23 cellular contexts compared by ENCODE assay signal in the genomic region with DNA sequence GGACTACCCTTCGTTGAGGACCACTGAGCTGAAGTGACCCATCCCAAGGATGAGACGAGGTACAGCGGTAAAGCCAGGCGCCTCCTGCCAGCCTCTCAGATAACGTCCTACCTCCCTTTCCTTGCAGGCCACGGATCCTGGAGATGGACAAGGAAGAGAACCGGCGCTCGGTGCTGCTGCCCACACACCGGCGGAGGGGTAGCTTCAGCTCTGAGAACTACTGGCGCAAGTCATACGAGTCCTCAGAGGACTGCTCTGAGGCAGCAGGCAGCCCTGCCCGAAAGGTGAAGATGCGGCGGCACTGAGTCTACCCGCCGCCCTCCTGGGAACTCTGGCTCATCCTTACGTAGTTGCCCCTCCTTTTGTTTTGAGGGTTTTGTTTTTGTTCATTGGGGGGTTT.
"Had no signal": no experiment of that assay in that cellular context is flagged by ENCODE, and none has a peak within 500 bp of the region (broad histone marks: within the 10 kb centered on the region; RNA-seq: fewer than 3 reads in every experiment).

No MANE protein-coding gene starts in this region.

- H3K27ac Mint-ChIP-seq: mesothelial cell of epicardium; stimulated activated memory B cell treated with anti-CD40 and anti-IgM and Interleukin-4, amounts not matched to agents 10 μg/mL and 1 μg/mL and 100 μg/mL, for 72 hours had no signal

- DNase-seq: islet precursor cell; left ventricle myocardium inferior; mesendoderm; naive B cell; natural killer cell; nucleus accumbens; pancreas; retina; right cardiac atrium; stimulated activated CD4-positive, alpha-beta T cell treated with anti-CD3 and anti-CD28 coated beads, Interleukin-12 subunit alpha, Interleukin-12 subunit beta, amount 100 ng/mL, for 4 hours; stimulated activated CD4-positive, alpha-beta T cell treated with anti-CD3 and anti-CD28 coated beads, Interleukin-4, amount 100 ng/mL, for 24 hours; stimulated activated naive CD4-positive, alpha-beta T cell treated with Interleukin-2 at 50 U/mL for 16 hours; tibial artery; uterus had no signal

- H3K4me1 Mint-ChIP-seq: mesothelial cell of epicardium had no signal

- H3K27ac ChIP-seq: hepatocyte, left ventricle myocardium inferior, pancreas, prostate gland, skin epidermis, suprapubic skin, thoracic aorta, tibial artery, uterus had no signal

- ATAC-seq: natural killer cell; pancreas; right cardiac atrium; sciatic nerve; stimulated activated memory B cell treated with anti-CD40 and anti-IgM and Interleukin-4, amounts not matched to agents 10 μg/mL and 1 μg/mL and 100 μg/mL, for 72 hours had no signal

- H3K4me3 Mint-ChIP-seq: mesothelial cell of epicardium; naive B cell; natural killer cell; stimulated activated memory B cell treated with anti-CD40 and anti-IgM and Interleukin-4, amounts not matched to agents 10 μg/mL and 1 μg/mL and 100 μg/mL, for 72 hours; type B pancreatic cell had no signal

- H3K27me3 ChIP-seq: hepatocyte, pancreas, suprapubic skin, tibial artery, uterus had no signal

- H3K36me3 Mint-ChIP-seq: natural killer cell had no signal

- H3K9me3 Mint-ChIP-seq: mesothelial cell of epicardium; naive B cell; natural killer cell; stimulated activated memory B cell treated with anti-CD40 and anti-IgM and Interleukin-4, amounts not matched to agents 10 μg/mL and 1 μg/mL and 100 μg/mL, for 72 hours; type B pancreatic cell had no signal

- H3K27me3 Mint-ChIP-seq: naive B cell; stimulated activated memory B cell treated with anti-CD40 and anti-IgM and Interleukin-4, amounts not matched to agents 10 μg/mL and 1 μg/mL and 100 μg/mL, for 72 hours; type B pancreatic cell had no signal

- H3K4me1 ChIP-seq: prostate gland, uterus had no signal
